In the genomic region with DNA sequence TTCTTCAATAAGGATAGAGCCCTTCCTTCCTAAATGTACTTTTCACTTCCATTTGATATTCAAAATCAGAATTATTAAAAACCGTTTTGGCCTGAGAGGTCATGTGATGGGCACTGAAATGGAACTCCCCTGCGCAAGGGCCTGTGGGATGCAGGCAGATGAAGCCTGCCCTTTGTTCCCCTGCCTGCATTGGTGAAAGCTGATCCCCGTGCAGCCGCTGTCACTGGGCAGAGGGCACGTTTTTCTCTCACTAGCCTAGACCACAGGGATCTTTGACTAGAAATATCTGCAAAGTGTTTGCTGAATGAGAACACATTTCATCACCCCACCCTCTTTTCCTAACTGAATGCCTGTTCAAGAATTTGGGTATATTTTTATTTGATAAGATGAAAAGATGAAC, we compare ENCODE assay signal across 1 cellular context.
TF ChIP-seq lines count a peak whose summit lies in the region.

No MANE protein-coding gene starts in this region.

TF ChIP-seq in GM23338, 12 proteins besides CTCF, POLR2A, EP300 and RAD21 (continued from another document):
- TF ChIP-seq, protein P1, sequence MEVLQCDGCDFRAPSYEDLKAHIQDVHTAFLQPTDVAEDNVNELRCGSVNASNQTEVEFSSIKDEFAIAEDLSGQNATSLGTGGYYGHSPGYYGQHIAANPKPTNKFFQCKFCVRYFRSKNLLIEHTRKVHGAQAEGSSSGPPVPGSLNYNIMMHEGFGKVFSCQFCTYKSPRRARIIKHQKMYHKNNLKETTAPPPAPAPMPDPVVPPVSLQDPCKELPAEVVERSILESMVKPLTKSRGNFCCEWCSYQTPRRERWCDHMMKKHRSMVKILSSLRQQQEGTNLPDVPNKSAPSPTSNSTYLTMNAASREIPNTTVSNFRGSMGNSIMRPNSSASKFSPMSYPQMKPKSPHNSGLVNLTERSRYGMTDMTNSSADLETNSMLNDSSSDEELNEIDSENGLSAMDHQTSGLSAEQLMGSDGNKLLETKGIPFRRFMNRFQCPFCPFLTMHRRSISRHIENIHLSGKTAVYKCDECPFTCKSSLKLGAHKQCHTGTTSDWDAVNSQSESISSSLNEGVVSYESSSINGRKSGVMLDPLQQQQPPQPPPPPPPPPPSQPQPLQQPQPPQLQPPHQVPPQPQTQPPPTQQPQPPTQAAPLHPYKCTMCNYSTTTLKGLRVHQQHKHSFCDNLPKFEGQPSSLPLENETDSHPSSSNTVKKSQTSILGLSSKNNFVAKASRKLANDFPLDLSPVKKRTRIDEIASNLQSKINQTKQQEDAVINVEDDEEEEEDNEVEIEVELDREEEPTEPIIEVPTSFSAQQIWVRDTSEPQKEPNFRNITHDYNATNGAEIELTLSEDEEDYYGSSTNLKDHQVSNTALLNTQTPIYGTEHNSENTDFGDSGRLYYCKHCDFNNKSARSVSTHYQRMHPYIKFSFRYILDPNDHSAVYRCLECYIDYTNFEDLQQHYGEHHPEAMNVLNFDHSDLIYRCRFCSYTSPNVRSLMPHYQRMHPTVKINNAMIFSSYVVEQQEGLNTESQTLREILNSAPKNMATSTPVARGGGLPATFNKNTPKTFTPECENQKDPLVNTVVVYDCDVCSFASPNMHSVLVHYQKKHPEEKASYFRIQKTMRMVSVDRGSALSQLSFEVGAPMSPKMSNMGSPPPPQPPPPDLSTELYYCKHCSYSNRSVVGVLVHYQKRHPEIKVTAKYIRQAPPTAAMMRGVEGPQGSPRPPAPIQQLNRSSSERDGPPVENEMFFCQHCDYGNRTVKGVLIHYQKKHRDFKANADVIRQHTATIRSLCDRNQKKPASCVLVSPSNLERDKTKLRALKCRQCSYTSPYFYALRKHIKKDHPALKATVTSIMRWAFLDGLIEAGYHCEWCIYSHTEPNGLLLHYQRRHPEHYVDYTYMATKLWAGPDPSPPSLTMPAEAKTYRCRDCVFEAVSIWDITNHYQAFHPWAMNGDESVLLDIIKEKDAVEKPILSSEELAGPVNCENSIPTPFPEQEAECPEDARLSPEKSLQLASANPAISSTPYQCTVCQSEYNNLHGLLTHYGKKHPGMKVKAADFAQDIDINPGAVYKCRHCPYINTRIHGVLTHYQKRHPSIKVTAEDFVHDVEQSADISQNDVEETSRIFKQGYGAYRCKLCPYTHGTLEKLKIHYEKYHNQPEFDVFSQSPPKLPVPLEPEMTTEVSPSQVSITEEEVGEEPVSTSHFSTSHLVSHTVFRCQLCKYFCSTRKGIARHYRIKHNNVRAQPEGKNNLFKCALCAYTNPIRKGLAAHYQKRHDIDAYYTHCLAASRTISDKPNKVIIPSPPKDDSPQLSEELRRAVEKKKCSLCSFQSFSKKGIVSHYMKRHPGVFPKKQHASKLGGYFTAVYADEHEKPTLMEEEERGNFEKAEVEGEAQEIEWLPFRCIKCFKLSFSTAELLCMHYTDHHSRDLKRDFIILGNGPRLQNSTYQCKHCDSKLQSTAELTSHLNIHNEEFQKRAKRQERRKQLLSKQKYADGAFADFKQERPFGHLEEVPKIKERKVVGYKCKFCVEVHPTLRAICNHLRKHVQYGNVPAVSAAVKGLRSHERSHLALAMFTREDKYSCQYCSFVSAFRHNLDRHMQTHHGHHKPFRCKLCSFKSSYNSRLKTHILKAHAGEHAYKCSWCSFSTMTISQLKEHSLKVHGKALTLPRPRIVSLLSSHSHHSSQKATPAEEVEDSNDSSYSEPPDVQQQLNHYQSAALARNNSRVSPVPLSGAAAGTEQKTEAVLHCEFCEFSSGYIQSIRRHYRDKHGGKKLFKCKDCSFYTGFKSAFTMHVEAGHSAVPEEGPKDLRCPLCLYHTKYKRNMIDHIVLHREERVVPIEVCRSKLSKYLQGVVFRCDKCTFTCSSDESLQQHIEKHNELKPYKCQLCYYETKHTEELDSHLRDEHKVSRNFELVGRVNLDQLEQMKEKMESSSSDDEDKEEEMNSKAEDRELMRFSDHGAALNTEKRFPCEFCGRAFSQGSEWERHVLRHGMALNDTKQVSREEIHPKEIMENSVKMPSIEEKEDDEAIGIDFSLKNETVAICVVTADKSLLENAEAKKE (CRISPR knock-in tag; IDR thresholded peaks at IDR 0.05): no peak
- TF ChIP-seq ZNF331 (CRISPR knock-in tag; IDR thresholded peaks at IDR 0.05; ENCODE audit: low read depth): no peak
- TF ChIP-seq, protein P2, sequence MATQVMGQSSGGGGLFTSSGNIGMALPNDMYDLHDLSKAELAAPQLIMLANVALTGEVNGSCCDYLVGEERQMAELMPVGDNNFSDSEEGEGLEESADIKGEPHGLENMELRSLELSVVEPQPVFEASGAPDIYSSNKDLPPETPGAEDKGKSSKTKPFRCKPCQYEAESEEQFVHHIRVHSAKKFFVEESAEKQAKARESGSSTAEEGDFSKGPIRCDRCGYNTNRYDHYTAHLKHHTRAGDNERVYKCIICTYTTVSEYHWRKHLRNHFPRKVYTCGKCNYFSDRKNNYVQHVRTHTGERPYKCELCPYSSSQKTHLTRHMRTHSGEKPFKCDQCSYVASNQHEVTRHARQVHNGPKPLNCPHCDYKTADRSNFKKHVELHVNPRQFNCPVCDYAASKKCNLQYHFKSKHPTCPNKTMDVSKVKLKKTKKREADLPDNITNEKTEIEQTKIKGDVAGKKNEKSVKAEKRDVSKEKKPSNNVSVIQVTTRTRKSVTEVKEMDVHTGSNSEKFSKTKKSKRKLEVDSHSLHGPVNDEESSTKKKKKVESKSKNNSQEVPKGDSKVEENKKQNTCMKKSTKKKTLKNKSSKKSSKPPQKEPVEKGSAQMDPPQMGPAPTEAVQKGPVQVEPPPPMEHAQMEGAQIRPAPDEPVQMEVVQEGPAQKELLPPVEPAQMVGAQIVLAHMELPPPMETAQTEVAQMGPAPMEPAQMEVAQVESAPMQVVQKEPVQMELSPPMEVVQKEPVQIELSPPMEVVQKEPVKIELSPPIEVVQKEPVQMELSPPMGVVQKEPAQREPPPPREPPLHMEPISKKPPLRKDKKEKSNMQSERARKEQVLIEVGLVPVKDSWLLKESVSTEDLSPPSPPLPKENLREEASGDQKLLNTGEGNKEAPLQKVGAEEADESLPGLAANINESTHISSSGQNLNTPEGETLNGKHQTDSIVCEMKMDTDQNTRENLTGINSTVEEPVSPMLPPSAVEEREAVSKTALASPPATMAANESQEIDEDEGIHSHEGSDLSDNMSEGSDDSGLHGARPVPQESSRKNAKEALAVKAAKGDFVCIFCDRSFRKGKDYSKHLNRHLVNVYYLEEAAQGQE (IDR thresholded peaks at IDR 0.05; ENCODE audit: unreplicated experiment): no peak
- no peak for TF ChIP-seq ZNF114 (CRISPR knock-in tag; IDR thresholded peaks at IDR 0.05)
- TF ChIP-seq EZH2 (IDR thresholded peaks at IDR 0.05; ENCODE audit: low read depth, unreplicated experiment): no peak
- no peak for TF ChIP-seq POLR2AphosphoS5 (IDR thresholded peaks at IDR 0.05; ENCODE audit: low read depth)
- no peak for TF ChIP-seq STAT1 (IDR thresholded peaks at IDR 0.05; ENCODE audit: unreplicated experiment)
TF ChIP-seq in GM23338: peak in this region for 0.
